22 cellular contexts compared by ENCODE assay signal in the genomic region with DNA sequence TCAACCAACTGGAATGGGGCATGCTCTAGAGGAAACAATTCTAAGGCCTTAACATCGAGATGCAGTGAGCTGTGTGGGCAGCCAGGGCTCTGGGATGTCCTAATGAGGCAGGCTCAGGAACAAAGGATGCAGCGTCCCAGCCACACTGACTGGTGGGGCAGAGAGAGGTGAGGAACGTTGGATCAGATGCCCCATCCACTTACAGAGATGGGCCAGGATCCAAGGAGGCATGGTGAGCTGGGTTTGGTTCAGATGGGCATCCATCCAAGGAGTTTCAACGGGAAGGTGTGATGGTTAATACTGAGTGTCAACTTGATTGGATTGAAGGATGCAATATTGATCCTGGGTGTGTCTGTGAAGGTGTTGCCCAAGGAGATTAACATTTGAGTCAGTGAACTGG. TPM values are rescaled to one million over a fixed set of nuclear protein-coding genes. Genes with fewer than 3 reads are reported as not detected.
DNase-seq lines count a peak whose midpoint lies in the region; ATAC-seq lines count a peak whose summit lies in the region.
"Had no signal": no experiment of that assay in that cellular context is flagged by ENCODE, and none has a peak within 500 bp of the region (broad histone marks: within the 10 kb centered on the region; RNA-seq: fewer than 3 reads in every experiment).

No MANE protein-coding gene starts in this region.

- H3K9me3 Mint-ChIP-seq in activated naive CD4-positive, alpha-beta T cell treated with anti-CD3 and anti-CD28 coated beads, Interleukin-2, amount 50 U/mL, for 72 hours = no peaks in the 10 kb centered on the region
- H3K9me3 Mint-ChIP-seq: CD4-positive, alpha-beta T cell; GM23338; HFFc6; T-cell had no signal

- peaks cover 0 to 6% of the 10 kb centered on the region in 2 donors for H3K36me3 Mint-ChIP-seq in activated naive CD4-positive, alpha-beta T cell treated with anti-CD3 and anti-CD28 coated beads, Interleukin-2, amount 50 U/mL, for 72 hours
- H3K36me3 Mint-ChIP-seq: T-cell had no signal

- ATAC-seq in activated naive CD4-positive, alpha-beta T cell treated with anti-CD3 and anti-CD28 coated beads, Interleukin-2, amount 50 U/mL, for 72 hours = no peak
- ATAC-seq: GM23338, Panc1, T-cell had no signal

- DNase-seq in NCI-H345 (lab: John Stamatoyannopoulos, UW) = peak; percentile 25
- no peak for DNase-seq in NCI-H345 treated with DMSO at 0.1 percent for 48 hours (lab: John Stamatoyannopoulos, UW; ENCODE audit: unreplicated experiment)
- DNase-seq in COR-L47 (lab: John Stamatoyannopoulos, UW) = peak; percentile 24
- DNase-seq in NCI-H69 (lab: John Stamatoyannopoulos, UW) = peak; percentile 41
- peak; percentile 67 for DNase-seq in mucosa of gallbladder (ENCODE audit: low spot score)
- no peak for DNase-seq in AG08396 (ENCODE audit: low spot score)
- no peak for DNase-seq in activated naive CD4-positive, alpha-beta T cell treated with anti-CD3 and anti-CD28 coated beads, Interleukin-2, amount 50 U/mL, for 72 hours (ENCODE audit: low spot score in 2 of 2)
- DNase-seq in NCI-H1436 treated with DMSO at 0.1 percent for 48 hours (lab: John Stamatoyannopoulos, UW) = no peak
- DNase-seq: AML-193; CD4-positive, alpha-beta T cell; DMS53; HFFc6; KG1; MG63; NCI-H1694 treated with DMSO at 0.1 percent for 48 hours; NCI-H510A treated with DMSO at 0.1 percent for 48 hours; NCI-H82; SHP77; T-cell had no signal

- H3K27ac Mint-ChIP-seq in activated naive CD4-positive, alpha-beta T cell treated with anti-CD3 and anti-CD28 coated beads, Interleukin-2, amount 50 U/mL, for 72 hours = no peak overlapping the region
- H3K27ac Mint-ChIP-seq: CD4-positive, alpha-beta T cell; GM23338; HFFc6; T-cell had no signal

RNA-seq across cellular contexts. Expression of gene MARCHF6, which starts 15.5 kb away (rescaled TPM):
- 163 TPM for total RNA-seq in mucosa of gallbladder
- total RNA-seq in activated naive CD4-positive, alpha-beta T cell treated with anti-CD3 and anti-CD28 coated beads, Interleukin-2, amount 50 U/mL, for 72 hours = 100 to 1,000 TPM in 1 of 2 donors, 10 to 100 TPM in 1; 96.3 to 115 TPM

RNA-seq across cellular contexts. Expression of gene CMBL, which starts 30.3 kb away (rescaled TPM):
- total RNA-seq in mucosa of gallbladder = 90.1 TPM
- 1 to 10 TPM in 1 of 2 donors, under 1 TPM in 1; 0.80 to 1.7 TPM for total RNA-seq in activated naive CD4-positive, alpha-beta T cell treated with anti-CD3 and anti-CD28 coated beads, Interleukin-2, amount 50 U/mL, for 72 hours
- total RNA-seq: SK-MEL-5 had no signal

Comparison
In these comparisons a context has a peak if more than half of its experiments do, and no peak if none do; other contexts are left out.
1. DNase-seq: peak in NCI-H345 (single experiment), COR-L47 (single experiment), NCI-H69 (single experiment) and mucosa of gallbladder (single experiment); none in NCI-H345 treated with DMSO at 0.1 percent for 48 hours (single experiment), AG08396 (single experiment), activated naive CD4-positive, alpha-beta T cell treated with anti-CD3 and anti-CD28 coated beads, Interleukin-2, amount 50 U/mL, for 72 hours (0 of 2) and NCI-H1436 treated with DMSO at 0.1 percent for 48 hours (single experiment).
2. RNA of gene CMBL, which starts 30.3 kb away (total RNA-seq): 90.1 TPM in mucosa of gallbladder (single experiment); 0.80 to 1.7 TPM in activated naive CD4-positive, alpha-beta T cell treated with anti-CD3 and anti-CD28 coated beads, Interleukin-2, amount 50 U/mL, for 72 hours; every median in the first group is over 10 times any median in the second.